Comparison of ENCODE assay signal across 12 cellular contexts in genomic region chr14:54312166-54312801, GRCh38.
DNase-seq lines count a peak whose midpoint lies in the region; ATAC-seq and TF ChIP-seq lines count a peak whose summit lies in the region.
"Had no signal": no experiment of that assay in that cellular context is flagged by ENCODE, and none has a peak within 500 bp of the region (broad histone marks: within the 10 kb centered on the region; RNA-seq: fewer than 3 reads in every experiment).

No MANE protein-coding gene starts in this region.

- H3K4me3 ChIP-seq in fibroblast of lung (replicated peaks in 1 of 4; ENCODE audit: control extremely low read depth in 1 of 4, insufficient read depth in 1 of 4, low read depth in 3 of 4, low read length in 4 of 4) (no peak overlapping the region), skeletal muscle cell (ENCODE audit: low read depth, low read length) (no peak overlapping the region)
- H3K4me3 ChIP-seq: left lung, tibial nerve had no signal

- no peaks in the 10 kb centered on the region for H4K20me1 ChIP-seq in fibroblast of lung (ENCODE audit: control insufficient read depth, extremely low read depth, insufficient read depth, low read length)

- H2AFZ ChIP-seq in fibroblast of lung (ENCODE audit: low read length): no peak overlapping the region

- no peaks in the 10 kb centered on the region for H3K4me1 ChIP-seq in fibroblast of lung (ENCODE audit: control insufficient read depth, extremely low read depth, insufficient read depth, low read length)
- H3K4me1 ChIP-seq: left lung had no signal

- peak overlapping the region; percentile 93 for H3K27ac ChIP-seq in RWPE1
- H3K27ac ChIP-seq in fibroblast of lung (ENCODE audit: insufficient read depth, low read length): no peak overlapping the region
- H3K27ac ChIP-seq: left lung, tibial nerve had no signal

- H3K27me3 ChIP-seq in fibroblast of lung (ENCODE audit: control insufficient read depth, insufficient read depth, low read length): peaks cover 2% of the 10 kb centered on the region
- H3K27me3 ChIP-seq: left lung, tibial nerve had no signal

- CTCF ChIA-PET in RWPE1 (lab: Yijun Ruan, JAX): interaction anchor here (0.7 to 2.4 kb wide), 2 partner anchors 17 to 1172 kb away, joined by 3 to 11 read pairs; no protein-coding TSS in a partner anchor

- POLR2A ChIA-PET in RWPE1 (lab: Yijun Ruan, JAX; ENCODE audit: low non-redundant PET): no interaction called here

- ATAC-seq in HG03457 (IDR thresholded peaks at IDR 0.05; ENCODE audit: unreplicated experiment): no peak
- ATAC-seq: left lung had no signal

- no peaks in the 10 kb centered on the region for H3K36me3 ChIP-seq in fibroblast of lung (ENCODE audit: control insufficient read depth, insufficient read depth, low read length)
- H3K36me3 ChIP-seq: left lung, tibial nerve had no signal

- no peaks in the 10 kb centered on the region for H3K9me3 ChIP-seq in fibroblast of lung (ENCODE audit: control insufficient read depth, insufficient read depth, low read depth, low read length)
- H3K9me3 ChIP-seq: left lung, tibial nerve had no signal

- H3K79me2 ChIP-seq in fibroblast of lung (ENCODE audit: control insufficient read depth, insufficient read depth, low read length): no peaks in the 10 kb centered on the region

- no peak overlapping the region for H3K9ac ChIP-seq in fibroblast of lung (ENCODE audit: insufficient read depth, low read length)

- peak overlapping the region; percentile 58 for H3K4me2 ChIP-seq in fibroblast of lung (ENCODE audit: extremely low read depth, insufficient read depth, low read length)

- DNase-seq in GM04503 (ENCODE audit: low read depth): peak; percentile 72
- DNase-seq in RWPE1 (ENCODE audit: low spot score): peak; percentile 89
- peak; percentile 82 to 96 for DNase-seq in fibroblast of lung (ENCODE audit: low read depth in 2 of 2)
- DNase-seq in skeletal muscle cell (ENCODE audit: low read depth): peak; percentile 86
- DNase-seq in stimulated activated CD4-positive, alpha-beta T cell treated with anti-CD3 and anti-CD28 coated beads, Interleukin-1b, Interleukin-23, amount 100 ng/mL, for 48 hours: no peak
- no peak for DNase-seq in stimulated activated CD4-positive, alpha-beta T cell treated with anti-CD3 and anti-CD28 coated beads, Interleukin-4, amount 100 ng/mL, for 24 hours
- DNase-seq in midbrain (lab: John Stamatoyannopoulos, UW): no peak
- DNase-seq: activated CD4-positive, alpha-beta T cell treated with anti-CD3 and anti-CD28 coated beads, Interleukin-2, amount 50 U/mL, for 4 hours; H7; left lung had no signal

- TF ChIP-seq CTCF in RWPE1 (conservative IDR thresholded peaks at IDR 0.05; ENCODE audit: low read depth) (no peak), fibroblast of lung (conservative IDR thresholded peaks at IDR 0.05 in 1 of 2, IDR thresholded peaks at IDR 0.05 in 1 of 2; ENCODE audit: low read depth in 1 of 2, low read length in 2 of 2) (no peak)

Comparison
In these comparisons a context has a peak if more than half of its experiments do, and no peak if none do; other contexts are left out.
1. DNase-seq: peak in GM04503 (single experiment), RWPE1 (single experiment), fibroblast of lung (2 of 2) and skeletal muscle cell (single experiment); none in stimulated activated CD4-positive, alpha-beta T cell treated with anti-CD3 and anti-CD28 coated beads, Interleukin-1b, Interleukin-23, amount 100 ng/mL, for 48 hours (single experiment), stimulated activated CD4-positive, alpha-beta T cell treated with anti-CD3 and anti-CD28 coated beads, Interleukin-4, amount 100 ng/mL, for 24 hours (single experiment) and midbrain (single experiment).